In the genomic region with DNA sequence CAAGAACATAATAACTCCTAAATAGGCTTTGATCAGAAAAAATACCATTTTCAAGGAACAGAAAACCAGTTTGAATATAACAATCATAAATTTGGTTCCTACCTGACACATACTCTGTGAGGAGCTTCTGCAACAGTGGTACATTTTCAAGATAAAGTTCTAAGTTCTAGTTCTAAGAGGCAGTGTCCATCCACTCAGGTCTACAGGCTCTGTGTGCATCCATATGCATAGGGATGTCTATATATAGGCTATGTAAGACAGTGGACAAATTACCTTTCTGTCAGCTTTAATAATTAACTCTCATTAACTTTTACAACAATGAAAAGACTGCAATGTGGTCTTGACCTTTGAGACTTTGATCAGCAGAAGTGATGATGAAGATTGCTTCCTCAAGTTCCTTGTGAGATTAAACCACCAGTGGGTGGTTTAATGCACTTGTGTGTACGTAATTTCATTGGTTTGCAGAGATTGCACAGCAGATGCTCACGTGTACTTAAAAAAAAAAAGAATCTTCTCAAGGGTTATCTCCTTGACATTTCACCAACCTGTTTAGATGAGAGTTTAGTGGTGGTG, we compare ENCODE assay signal across 22 cellular contexts.
"Had no signal": no experiment of that assay in that cellular context is flagged by ENCODE, and none has a peak within 500 bp of the region (broad histone marks: within the 10 kb centered on the region; RNA-seq: fewer than 3 reads in every experiment).

A gene (minus strand): TSS at position 215 of the 573 bp plus-strand sequence. CDS start 8,714 bp downstream, outside the sequence.

- H3K4me3 ChIP-seq: esophagus squamous epithelium, gastroesophageal sphincter, left ventricle myocardium inferior, lower lobe of right lung, pancreas, prostate gland, skin epidermis, suprapubic skin, thyroid gland, upper lobe of left lung, uterus had no signal

- H3K36me3 ChIP-seq: esophagus squamous epithelium, gastroesophageal sphincter, left ventricle myocardium inferior, lower lobe of right lung, pancreas, prostate gland, suprapubic skin, thyroid gland, upper lobe of left lung, uterus had no signal

- DNase-seq: esophagus squamous epithelium; foreskin fibroblast; glutamatergic neuron; islet precursor cell; left ventricle myocardium inferior; lower lobe of right lung; mesendoderm; natural killer cell; pancreas; stimulated activated CD4-positive, alpha-beta T cell treated with anti-CD3 and anti-CD28 coated beads, Interleukin-12 subunit alpha, Interleukin-12 subunit beta, amount 100 ng/mL, for 4 hours; stimulated activated CD4-positive, alpha-beta T cell treated with anti-CD3 and anti-CD28 coated beads, Interleukin-2, amount 100 ng/mL, for 48 hours; stimulated activated CD8-positive, alpha-beta memory T cell treated with anti-CD3 and anti-CD28 coated beads, Interleukin-4, amount 100 ng/mL, for 48 hours; stimulated activated naive CD8-positive, alpha-beta T cell treated with anti-CD3 and anti-CD28 coated beads, Interleukin-15, Interleukin-2, amounts not matched to agents 100 U/mL and 50 U/mL, for 24 hours; thyroid gland; upper lobe of left lung; uterus had no signal

- H3K9me3 ChIP-seq: esophagus squamous epithelium, gastroesophageal sphincter, left ventricle myocardium inferior, lower lobe of right lung, pancreas, prostate gland, suprapubic skin, thyroid gland, upper lobe of left lung, uterus had no signal

- H3K27ac ChIP-seq: esophagus squamous epithelium, gastroesophageal sphincter, left ventricle myocardium inferior, lower lobe of right lung, pancreas, prostate gland, skin epidermis, suprapubic skin, thyroid gland, upper lobe of left lung, uterus had no signal

- ATAC-seq: gastroesophageal sphincter; lower lobe of right lung; natural killer cell; pancreas; sciatic nerve; stimulated activated effector memory CD8-positive, alpha-beta T cell treated with anti-CD3 and anti-CD28 coated beads, Interleukin-12 subunit alpha, Interleukin-12 subunit beta, amount 100 ng/mL, for 72 hours; stimulated activated naive CD8-positive, alpha-beta T cell treated with anti-CD3 and anti-CD28 coated beads, Interleukin-15, Interleukin-2, amounts not matched to agents 100 U/mL and 50 U/mL, for 24 hours had no signal

- H3K27me3 ChIP-seq: gastroesophageal sphincter, pancreas, suprapubic skin, thyroid gland, upper lobe of left lung, uterus had no signal

- H3K4me1 ChIP-seq: esophagus squamous epithelium, left ventricle myocardium inferior, lower lobe of right lung, prostate gland, suprapubic skin, thyroid gland, upper lobe of left lung, uterus had no signal
